20 cellular contexts compared by ENCODE assay signal in genomic region chr11:44835979-44836378, GRCh38.
DNase-seq lines count a peak whose midpoint lies in the region; ATAC-seq, FAIRE-seq and TF ChIP-seq lines count a peak whose summit lies in the region.
"Had no signal": no experiment of that assay in that cellular context is flagged by ENCODE, and none has a peak within 500 bp of the region (broad histone marks: within the 10 kb centered on the region; RNA-seq: fewer than 3 reads in every experiment).

No MANE protein-coding gene starts in this region.

- H3K27me3 Mint-ChIP-seq in T-helper 17 cell: no peaks in the 10 kb centered on the region
- H3K27me3 Mint-ChIP-seq in mesothelial cell of epicardium (ENCODE audit: low read depth): no peaks in the 10 kb centered on the region

- H3K36me3 Mint-ChIP-seq in T-helper 17 cell (ENCODE audit: low read depth) (peaks cover 10% of the 10 kb centered on the region), mesothelial cell of epicardium (peaks cover 5% of the 10 kb centered on the region)
- H3K36me3 Mint-ChIP-seq: CD14-positive monocyte had no signal

- no peak overlapping the region for H3K4me3 ChIP-seq in sigmoid colon
- H3K4me3 ChIP-seq: Peyer's patch had no signal

- H3K4me1 Mint-ChIP-seq in T-helper 17 cell (peaks cover 29% of the 10 kb centered on the region), mesothelial cell of epicardium (peaks cover 42% of the 10 kb centered on the region)

- WGBS in sigmoid colon, 2 donors: 62 to 65% methylated on average over 4 of the region's 4 CpGs

- intact Hi-C loops in sigmoid colon (cut with DNase I): no loop called here

- FAIRE-seq in GM12892 (lab: Jason Lieb, UNC): no peak
- FAIRE-seq: A204.1, D721Med, H54 had no signal

- peaks cover 0 to 62% (median 49%) of the 10 kb centered on the region in 4 donors for H3K4me1 ChIP-seq in sigmoid colon
- H3K4me1 ChIP-seq: Peyer's patch had no signal

- peaks cover 18% of the 10 kb centered on the region for H3K9me3 Mint-ChIP-seq in mesothelial cell of epicardium

- H3K4me3 Mint-ChIP-seq in T-helper 17 cell (no peak overlapping the region), mesothelial cell of epicardium (no peak overlapping the region)
- H3K4me3 Mint-ChIP-seq: CD14-positive monocyte had no signal

- TF ChIP-seq EP300 in sigmoid colon (IDR thresholded peaks at IDR 0.05): no peak

- H3K36me3 ChIP-seq in sigmoid colon: no peaks in the 10 kb centered on the region
- H3K36me3 ChIP-seq: Peyer's patch had no signal

- H3K27me3 ChIP-seq in sigmoid colon: no peaks in the 10 kb centered on the region
- H3K27me3 ChIP-seq: Peyer's patch had no signal

- ATAC-seq in T-helper 17 cell (no peak), SK-N-SH treated with all-trans-retinoic acid at 6 μM for 48 hours (no peak), GM21360 (IDR thresholded peaks at IDR 0.05; ENCODE audit: unreplicated experiment) (no peak)

- H3K27ac ChIP-seq in sigmoid colon: peak overlapping the region; percentile 76 to 85 (median 82)

- peak overlapping the region; percentile 3 for H3K27ac Mint-ChIP-seq in T-helper 17 cell
- H3K27ac Mint-ChIP-seq in mesothelial cell of epicardium: peak overlapping the region; percentile 93
- H3K27ac Mint-ChIP-seq: CD14-positive monocyte had no signal

- H3K9me3 ChIP-seq in T-helper 17 cell (ENCODE audit: control insufficient read depth, low read length, poor library complexity, severe bottlenecking) (no peaks in the 10 kb centered on the region), sigmoid colon (no peaks in the 10 kb centered on the region)
- H3K9me3 ChIP-seq: Peyer's patch had no signal

- TF ChIP-seq CTCF in mesothelial cell of epicardium (IDR thresholded peaks at IDR 0.05; ENCODE audit: unreplicated experiment) (no peak), sigmoid colon (IDR thresholded peaks at IDR 0.05) (no peak)

- TF ChIP-seq POLR2A in sigmoid colon (IDR thresholded peaks at IDR 0.05) (no peak), GM12892 (IDR thresholded peaks at IDR 0.05; ENCODE audit: low read depth, low read length) (no peak)

- DNase-seq in T-helper 17 cell: no peak
- peak; percentile 42 for DNase-seq in glomerular visceral epithelial cell (ENCODE audit: extremely low spot score)
- DNase-seq in mesothelial cell of epicardium (ENCODE audit: low spot score in 2 of 2, unreplicated experiment in 2 of 2): no peak
- no peak for DNase-seq in sigmoid colon
- DNase-seq in GM12892 (ENCODE audit: insufficient read length): no peak
- DNase-seq in hippocampal formation (lab: John Stamatoyannopoulos, UW): no peak
- DNase-seq: DMS53, GDM1, Kasumi-1, NCI-H1417 treated with DMSO at 0.1 percent for 48 hours, NCI-H187, NCI-H446, NCI-H526, Peyer's patch had no signal

TF ChIP-seq in SK-N-SH treated with all-trans-retinoic acid at 6 μM for 48 hours, 23 proteins besides CTCF, POLR2A, EP300 and RAD21:
- TF ChIP-seq ZC3H10 (CRISPR knock-in tag; IDR thresholded peaks at IDR 0.05): no peak
- no peak for TF ChIP-seq TOX (CRISPR knock-in tag; IDR thresholded peaks at IDR 0.05; ENCODE audit: borderline replicate concordance)
- no peak for TF ChIP-seq ZFP3 (CRISPR knock-in tag; IDR thresholded peaks at IDR 0.05)
- no peak for TF ChIP-seq CREB5 (CRISPR knock-in tag; IDR thresholded peaks at IDR 0.05; ENCODE audit: low read depth)
- no peak for TF ChIP-seq ZFP30 (CRISPR knock-in tag; IDR thresholded peaks at IDR 0.05)
- no peak for TF ChIP-seq ZNF8 (CRISPR knock-in tag; IDR thresholded peaks at IDR 0.05)
- TF ChIP-seq GLIS3 (CRISPR knock-in tag; IDR thresholded peaks at IDR 0.05): no peak
- no peak for TF ChIP-seq ZNF565 (CRISPR knock-in tag; conservative IDR thresholded peaks at IDR 0.05; ENCODE audit: low read depth)
- TF ChIP-seq ISL1 (CRISPR knock-in tag; IDR thresholded peaks at IDR 0.05): no peak
- TF ChIP-seq BACH2 (CRISPR knock-in tag; IDR thresholded peaks at IDR 0.05; ENCODE audit: borderline replicate concordance): no peak
- no peak for TF ChIP-seq PATZ1 (CRISPR knock-in tag; IDR thresholded peaks at IDR 0.05; ENCODE audit: borderline replicate concordance)
- TF ChIP-seq OSR1 (CRISPR knock-in tag; IDR thresholded peaks at IDR 0.05): no peak
- TF ChIP-seq ARNTL (CRISPR knock-in tag; IDR thresholded peaks at IDR 0.05; ENCODE audit: borderline replicate concordance, low read depth): no peak
- TF ChIP-seq TCF4 (CRISPR knock-in tag; IDR thresholded peaks at IDR 0.05; ENCODE audit: borderline replicate concordance): no peak
- no peak for TF ChIP-seq RARB (CRISPR knock-in tag; IDR thresholded peaks at IDR 0.05)
- TF ChIP-seq SNAI2 (CRISPR knock-in tag; IDR thresholded peaks at IDR 0.05): no peak
- TF ChIP-seq TSHZ2 (CRISPR knock-in tag; IDR thresholded peaks at IDR 0.05): no peak
- no peak for TF ChIP-seq ZNF70 (CRISPR knock-in tag; IDR thresholded peaks at IDR 0.05)
